ENCODE assay signal across 9 cellular contexts in genomic region chr13:28532226-28533048, GRCh38. TPM values are rescaled to one million over a fixed set of nuclear protein-coding genes. Genes with fewer than 3 reads are reported as not detected.
DNase-seq lines count a peak whose midpoint lies in the region; ATAC-seq and TF ChIP-seq lines count a peak whose summit lies in the region.
"Had no signal": no experiment of that assay in that cellular context is flagged by ENCODE, and none has a peak within 500 bp of the region (broad histone marks: within the 10 kb centered on the region; RNA-seq: fewer than 3 reads in every experiment).

No MANE protein-coding gene starts in this region.

- peaks cover 26% of the 10 kb centered on the region for H3K4me1 Mint-ChIP-seq in WTC11

- TF ChIP-seq CTCF in WTC11 (IDR thresholded peaks at IDR 0.05) (no peak), left ventricle myocardium inferior (IDR thresholded peaks at IDR 0.05; ENCODE audit: borderline replicate concordance) (no peak), psoas muscle (IDR thresholded peaks at IDR 0.05) (no peak), OCI-LY7 (conservative IDR thresholded peaks at IDR 0.05; ENCODE audit: low read length) (no peak)

- peaks cover 28% of the 10 kb centered on the region for H3K27me3 Mint-ChIP-seq in WTC11 (ENCODE audit: low read depth)

- intact Hi-C loops in left ventricle myocardium inferior (cut with micrococcal nuclease) (no loop called here), psoas muscle (cut with DNase I) (loop anchor here in 1 of 2 donors (10.0 kb wide), 1 partner anchor 102 kb away; no protein-coding TSS in a partner anchor), OCI-LY7 (cut with micrococcal nuclease; ENCODE audit: unreplicated experiment) (no loop called here)

- peak; percentile 46 for DNase-seq in DMS 273 (lab: John Stamatoyannopoulos, UW; ENCODE audit: unreplicated experiment)
- no peak for DNase-seq in DMS 273 treated with DMSO at 0.1 percent for 48 hours (lab: John Stamatoyannopoulos, UW)
- peak; percentile 54 for DNase-seq in WTC11 (ENCODE audit: low spot score)
- DNase-seq in left ventricle myocardium inferior = peak; percentile 53
- DNase-seq in psoas muscle = peak; percentile 23 to 66
- DNase-seq in SIG-M5 (lab: John Stamatoyannopoulos, UW) = no peak
- DNase-seq in anterior cingulate cortex (lab: John Stamatoyannopoulos, UW) = no peak
- DNase-seq in OCI-LY7 (ENCODE audit: low spot score) = no peak

- no peaks in the 10 kb centered on the region for H3K79me2 ChIP-seq in OCI-LY7 (ENCODE audit: insufficient read depth, low read depth, low read length)

- no peaks in the 10 kb centered on the region for H3K36me3 ChIP-seq in left ventricle myocardium inferior
- no peaks in the 10 kb centered on the region for H3K36me3 ChIP-seq in psoas muscle (ENCODE audit: insufficient read depth in 1 of 2, low read depth in 1 of 2)
- no peaks in the 10 kb centered on the region for H3K36me3 ChIP-seq in OCI-LY7 (ENCODE audit: insufficient read depth, low read length)

- no peaks in the 10 kb centered on the region for H3K9me2 ChIP-seq in OCI-LY7 (ENCODE audit: insufficient read depth, low read length)

- WGBS in psoas muscle, 3 donors = 1% methylated on average over 83 to 105 of the region's 105 CpGs

- peaks cover 18% of the 10 kb centered on the region for H3K9me3 Mint-ChIP-seq in WTC11

- no TSS peak for BruUV-seq in OCI-LY7 (replicated peaks; lab: Mats Ljungman, UMichigan)

- peaks cover 6% of the 10 kb centered on the region; the same call in 1 of the 2 replicates for H3K36me3 Mint-ChIP-seq in WTC11

- no peak overlapping the region for H3K27ac Mint-ChIP-seq in WTC11

- H3K27me3 ChIP-seq in left ventricle myocardium inferior (ENCODE audit: low read depth) (peaks cover 58% of the 10 kb centered on the region), psoas muscle (ENCODE audit: insufficient read depth in 3 of 3, low read length in 2 of 3) (peaks cover 0 to 58% (median 4%) of the 10 kb centered on the region in 3 donors)

- peak; percentile 61 for ATAC-seq in WTC11
- ATAC-seq in psoas muscle = peak; percentile 36 to 50 (median 40)

- CTCF ChIA-PET in WTC11 (lab: Charles Lee) (no interaction called here), OCI-LY7 (lab: Charles Lee; ENCODE audit: unreplicated experiment) (no interaction called here)

- H2AFZ ChIP-seq in OCI-LY7 (ENCODE audit: low read length) = no peak overlapping the region

- H3K4me2 ChIP-seq in OCI-LY7 (ENCODE audit: low read length) = no peak overlapping the region

- POLR2A ChIA-PET in WTC11 (lab: Charles Lee) (no interaction called here), OCI-LY7 (lab: Charles Lee) (no interaction called here)

- H3K27ac ChIP-seq in left ventricle myocardium inferior (replicated peaks) = peak overlapping the region; percentile 92
- peak overlapping the region; percentile 61 for H3K27ac ChIP-seq in psoas muscle
- H3K27ac ChIP-seq in OCI-LY7 (ENCODE audit: low read depth, low read length, poor library complexity, severe bottlenecking) = no peak overlapping the region
- H3K27ac ChIP-seq: 22Rv1 had no signal

- H4K20me1 ChIP-seq in OCI-LY7 (ENCODE audit: insufficient read depth, low read length) = no peaks in the 10 kb centered on the region

- H3K4me1 ChIP-seq in left ventricle myocardium inferior (peaks cover 30% of the 10 kb centered on the region), psoas muscle (no peaks in the 10 kb centered on the region), OCI-LY7 (ENCODE audit: insufficient read depth, low read length, poor library complexity, severe bottlenecking) (peaks cover 7% of the 10 kb centered on the region)

- no peaks in the 10 kb centered on the region for H3K9me3 ChIP-seq in left ventricle myocardium inferior (replicated peaks)
- no peaks in the 10 kb centered on the region for H3K9me3 ChIP-seq in psoas muscle
- no peaks in the 10 kb centered on the region for H3K9me3 ChIP-seq in OCI-LY7 (ENCODE audit: low read length)

- peak overlapping the region; percentile 69 for H3K4me3 ChIP-seq in left ventricle myocardium inferior
- peak overlapping the region; percentile 59 for H3K4me3 ChIP-seq in psoas muscle
- no peak overlapping the region for H3K4me3 ChIP-seq in OCI-LY7 (ENCODE audit: low read depth, low read length, poor library complexity, severe bottlenecking)

- H3K4me3 Mint-ChIP-seq in WTC11 = peak overlapping the region; percentile 64

TF ChIP-seq in WTC11, 78 proteins besides CTCF, POLR2A, EP300 and RAD21:
- TF ChIP-seq TP53 (CRISPR knock-in tag; IDR thresholded peaks at IDR 0.05) (no peak), RELA (CRISPR knock-in tag; IDR thresholded peaks at IDR 0.05; ENCODE audit: borderline replicate concordance) (no peak), FOXK1 (CRISPR knock-in tag; IDR thresholded peaks at IDR 0.05) (peak; percentile 61), ESRRA (CRISPR knock-in tag; IDR thresholded peaks at IDR 0.05; ENCODE audit: borderline replicate concordance) (0 out of 2 replicates have a peak, but pooled peaks have one; percentile 50), NR3C1 (CRISPR knock-in tag; conservative IDR thresholded peaks at IDR 0.05; ENCODE audit: low read depth) (no peak), USF2 (CRISPR knock-in tag; IDR thresholded peaks at IDR 0.05) (no peak), GTF2I (CRISPR knock-in tag; conservative IDR thresholded peaks at IDR 0.05) (no peak), ETV6 (CRISPR knock-in tag; IDR thresholded peaks at IDR 0.05) (0 out of 2 replicates have a peak, but pooled peaks have one; percentile 26), MYBL2 (CRISPR knock-in tag; IDR thresholded peaks at IDR 0.05) (0 out of 2 replicates have a peak, but pooled peaks have one; percentile 29), KAT7 (CRISPR knock-in tag; IDR thresholded peaks at IDR 0.05; ENCODE audit: borderline replicate concordance) (0 out of 2 replicates have a peak, but pooled peaks have one; percentile 83), FOXP1 (CRISPR knock-in tag; IDR thresholded peaks at IDR 0.05; ENCODE audit: borderline replicate concordance) (peak; percentile 86; the same call in 1 of the 2 replicates), MXD4 (CRISPR knock-in tag; IDR thresholded peaks at IDR 0.05; ENCODE audit: borderline replicate concordance) (no peak)
- TF ChIP-seq, protein P1, sequence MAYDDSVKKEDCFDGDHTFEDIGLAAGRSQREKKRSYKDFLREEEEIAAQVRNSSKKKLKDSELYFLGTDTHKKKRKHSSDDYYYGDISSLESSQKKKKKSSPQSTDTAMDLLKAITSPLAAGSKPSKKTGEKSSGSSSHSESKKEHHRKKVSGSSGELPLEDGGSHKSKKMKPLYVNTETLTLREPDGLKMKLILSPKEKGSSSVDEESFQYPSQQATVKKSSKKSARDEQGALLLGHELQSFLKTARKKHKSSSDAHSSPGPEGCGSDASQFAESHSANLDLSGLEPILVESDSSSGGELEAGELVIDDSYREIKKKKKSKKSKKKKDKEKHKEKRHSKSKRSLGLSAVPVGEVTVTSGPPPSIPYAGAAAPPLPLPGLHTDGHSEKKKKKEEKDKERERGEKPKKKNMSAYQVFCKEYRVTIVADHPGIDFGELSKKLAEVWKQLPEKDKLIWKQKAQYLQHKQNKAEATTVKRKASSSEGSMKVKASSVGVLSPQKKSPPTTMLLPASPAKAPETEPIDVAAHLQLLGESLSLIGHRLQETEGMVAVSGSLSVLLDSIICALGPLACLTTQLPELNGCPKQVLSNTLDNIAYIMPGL (CRISPR knock-in tag; IDR thresholded peaks at IDR 0.05) = 0 out of 2 replicates have a peak, but pooled peaks have one; percentile 61

RNA-seq across cellular contexts. Expression of gene FLT1, which starts 37.5 kb away (rescaled TPM):
- total RNA-seq in WTC11 (2021) = 66.3 to 71.0 TPM (median 66.8 TPM) in 3 replicates
- total RNA-seq in left ventricle myocardium inferior = 40.7 TPM
- total RNA-seq in psoas muscle = 10 to 100 TPM; 15.6 to 38.6 (median 24.4) TPM
- 10 to 100 TPM in 2 of 3 donors, 1 to 10 TPM in 1; 9.0 to 11.2 (median 10.7) TPM for polyA plus RNA-seq in psoas muscle
- 2.0 and 2.5 TPM in 2 replicates for total RNA-seq in OCI-LY7 (2014; rRNA removed; shearing (Covaris generic))
- total RNA-seq in OCI-LY7 (2022) = 1.6 and 2.3 TPM in 2 replicates

Comparison
In these comparisons a context has a peak if more than half of its experiments do, and no peak if none do; other contexts are left out.
1. DNase-seq: peak in DMS 273 (single experiment), WTC11 (single experiment), left ventricle myocardium inferior (single experiment) and psoas muscle (2 of 2); none in DMS 273 treated with DMSO at 0.1 percent for 48 hours (single experiment), SIG-M5 (single experiment), anterior cingulate cortex (0 of 58) and OCI-LY7 (single experiment).
2. RNA of gene FLT1, which starts 37.5 kb away (total RNA-seq): 66.3 to 71.0 TPM in WTC11, 40.7 TPM in left ventricle myocardium inferior (single experiment) and 15.6 to 38.6 TPM in psoas muscle; 1.6 to 2.5 TPM in OCI-LY7; every median in the first group is over 4 times any median in the second.